10 cellular contexts compared by ENCODE assay signal in genomic region chr11:118705111-118705741, GRCh38. TPM values are rescaled to one million over a fixed set of nuclear protein-coding genes. Genes with fewer than 3 reads are reported as not detected.
A peak's percentile ranks its signal among the peaks of the same experiment; 100 is the strongest.
DNase-seq lines count a peak whose midpoint lies in the region; ATAC-seq lines count a peak whose summit lies in the region.
"Had no signal": no experiment of that assay in that cellular context is flagged by ENCODE, and none has a peak within 500 bp of the region (broad histone marks: within the 10 kb centered on the region; RNA-seq: fewer than 3 reads in every experiment).

No MANE protein-coding gene starts in this region.

- no peak overlapping the region for H3K27ac Mint-ChIP-seq in activated CD8-positive, alpha-beta memory T cell treated with anti-CD3 and anti-CD28 coated beads, Interleukin-2, amount 10 ng/mL, durations not matched to agents 7 days and 5 days
- H3K27ac Mint-ChIP-seq: T-helper 1 cell treated with Interleukin-12 subunit alpha and Interleukin-12 subunit beta and Interleukin-4 antibody, amounts not matched to agents 30 μg/mL and 1 μg/mL, for 36 hours had no signal

- H3K36me3 Mint-ChIP-seq in activated CD8-positive, alpha-beta memory T cell treated with anti-CD3 and anti-CD28 coated beads, Interleukin-2, amount 10 ng/mL, durations not matched to agents 7 days and 5 days: peaks cover 3% of the 10 kb centered on the region

- peaks cover 15% of the 10 kb centered on the region for H3K4me1 Mint-ChIP-seq in activated CD8-positive, alpha-beta memory T cell treated with anti-CD3 and anti-CD28 coated beads, Interleukin-2, amount 10 ng/mL, durations not matched to agents 7 days and 5 days

- ATAC-seq in activated CD8-positive, alpha-beta memory T cell treated with anti-CD3 and anti-CD28 coated beads, Interleukin-2, amount 10 ng/mL, durations not matched to agents 7 days and 5 days: peak; percentile 75

- peak; percentile 62 for DNase-seq in activated CD8-positive, alpha-beta memory T cell treated with anti-CD3 and anti-CD28 coated beads, Interleukin-2, amount 10 ng/mL, durations not matched to agents 7 days and 5 days
- DNase-seq in activated CD8-positive, alpha-beta memory T cell treated with anti-CD3 and anti-CD28 coated beads, Interleukin-2, amount 50 U/mL, for 4 hours: no peak
- peak; percentile 94 for DNase-seq in SW480 (ENCODE audit: low spot score)
- peak; percentile 36 for DNase-seq in effector CD4-positive, alpha-beta T cell
- DNase-seq in stimulated activated CD8-positive, alpha-beta memory T cell treated with anti-CD3 and anti-CD28 coated beads, Interleukin-4, amount 100 ng/mL, for 48 hours: peak; percentile 50
- no peak for DNase-seq in NK-92 (lab: John Stamatoyannopoulos, UW; ENCODE audit: unreplicated experiment)
- DNase-seq in NCI-H2081 (lab: John Stamatoyannopoulos, UW): no peak
- DNase-seq in ureter (ENCODE audit: low spot score): no peak
- DNase-seq: IMR-90 had no signal

- CTCF ChIA-PET in activated CD8-positive, alpha-beta memory T cell treated with anti-CD3 and anti-CD28 coated beads, Interleukin-2, amount 10 ng/mL, durations not matched to agents 7 days and 5 days (lab: Charles Lee): interaction anchor here (0.6 to 3.0 kb wide), 7 partner anchors 11 to 251 kb away, joined by 3 to 33 read pairs (median 3); no protein-coding TSS in a partner anchor

- H3K4me3 Mint-ChIP-seq in activated CD8-positive, alpha-beta memory T cell treated with anti-CD3 and anti-CD28 coated beads, Interleukin-2, amount 10 ng/mL, durations not matched to agents 7 days and 5 days: no peak overlapping the region
- H3K4me3 Mint-ChIP-seq: T-helper 1 cell treated with Interleukin-12 subunit alpha and Interleukin-12 subunit beta and Interleukin-4 antibody, amounts not matched to agents 30 μg/mL and 1 μg/mL, for 36 hours had no signal

- peaks cover 2% of the 10 kb centered on the region for H3K27me3 Mint-ChIP-seq in activated CD8-positive, alpha-beta memory T cell treated with anti-CD3 and anti-CD28 coated beads, Interleukin-2, amount 10 ng/mL, durations not matched to agents 7 days and 5 days

- H3K9me3 Mint-ChIP-seq in activated CD8-positive, alpha-beta memory T cell treated with anti-CD3 and anti-CD28 coated beads, Interleukin-2, amount 10 ng/mL, durations not matched to agents 7 days and 5 days (ENCODE audit: low read depth): peaks cover 3% of the 10 kb centered on the region

RNA-seq across cellular contexts. Expression of gene TREH, which starts 25.8 kb away (rescaled TPM):
- not detected for total RNA-seq in activated CD8-positive, alpha-beta memory T cell treated with anti-CD3 and anti-CD28 coated beads, Interleukin-2, amount 10 ng/mL, durations not matched to agents 7 days and 5 days
- total RNA-seq in ureter: 0.44 TPM
- total RNA-seq: IMR-90 had no signal

Comparison
In these comparisons a context has a peak if more than half of its experiments do, and no peak if none do; other contexts are left out.
1. DNase-seq: peak in activated CD8-positive, alpha-beta memory T cell treated with anti-CD3 and anti-CD28 coated beads, Interleukin-2, amount 10 ng/mL, durations not matched to agents 7 days and 5 days (single experiment), SW480 (single experiment), effector CD4-positive, alpha-beta T cell (single experiment) and stimulated activated CD8-positive, alpha-beta memory T cell treated with anti-CD3 and anti-CD28 coated beads, Interleukin-4, amount 100 ng/mL, for 48 hours (single experiment); none in activated CD8-positive, alpha-beta memory T cell treated with anti-CD3 and anti-CD28 coated beads, Interleukin-2, amount 50 U/mL, for 4 hours (single experiment), NK-92 (single experiment), NCI-H2081 (0 of 2) and ureter (single experiment).